Comparison of ENCODE assay signal across 16 cellular contexts in genomic region chr17:50620848-50621247, GRCh38. TPM values are rescaled to one million over a fixed set of nuclear protein-coding genes. Genes with fewer than 3 reads are reported as not detected.
A peak's percentile ranks its signal among the peaks of the same experiment; 100 is the strongest.
DNase-seq lines count a peak whose midpoint lies in the region; ATAC-seq and TF ChIP-seq lines count a peak whose summit lies in the region.
"Had no signal": no experiment of that assay in that cellular context is flagged by ENCODE, and none has a peak within 500 bp of the region (broad histone marks: within the 10 kb centered on the region; RNA-seq: fewer than 3 reads in every experiment).

No MANE protein-coding gene starts in this region.

- no peak for DNase-seq in astrocyte of the spinal cord (ENCODE audit: low read depth, low spot score)
- no peak for DNase-seq in mesenchymal stem cell
- DNase-seq in kidney tubule cell (ENCODE audit: low spot score), result no peak
- DNase-seq in NCI-H1436 (lab: John Stamatoyannopoulos, UW), result no peak
- DNase-seq: activated CD4-positive, alpha-beta T cell treated with anti-CD3 and anti-CD28 coated beads for 36 hours; activated T-cell treated with anti-CD3 and anti-CD28 coated beads, Interleukin-2, amount 50 U/mL, for 48 hours; GF-D8; left ventricle myocardium inferior; naive thymus-derived CD4-positive, alpha-beta T cell; NCI-H2171; OCI-M1 had no signal

- H3K4me3 ChIP-seq in DOHH2 (ENCODE audit: low read length) (no peak overlapping the region), HUES48 (ENCODE audit: low read depth, low read length) (peak overlapping the region; percentile 26; the same call in 1 of the 2 replicates), astrocyte of the spinal cord (ENCODE audit: low read depth, low read length) (no peak overlapping the region), mesenchymal stem cell (ENCODE audit: insufficient read depth in 1 of 2, low read depth in 1 of 2, low read length in 2 of 2) (no peak overlapping the region)
- H3K4me3 ChIP-seq: left ventricle myocardium inferior, skin epidermis had no signal

- no peaks in the 10 kb centered on the region for H3K9me3 ChIP-seq in DOHH2 (ENCODE audit: control insufficient read depth, insufficient read depth, low read length)
- H3K9me3 ChIP-seq in HUES48 (ENCODE audit: control insufficient read depth, insufficient read depth, low read length), result no peaks in the 10 kb centered on the region
- H3K9me3 ChIP-seq in mesenchymal stem cell (ENCODE audit: control insufficient read depth, low read length), result no peaks in the 10 kb centered on the region
- H3K9me3 ChIP-seq: left ventricle myocardium inferior had no signal

- peaks cover 25% of the 10 kb centered on the region for H3K27me3 ChIP-seq in DOHH2 (ENCODE audit: control insufficient read depth, low read length)
- 0 out of 2 replicates have a peak, but pooled peaks cover 4% of the 10 kb centered on the region for H3K27me3 ChIP-seq in HUES48 (ENCODE audit: control insufficient read depth, insufficient read depth, low read length)
- H3K27me3 ChIP-seq in mesenchymal stem cell (ENCODE audit: control insufficient read depth in 1 of 2, insufficient read depth in 1 of 2, low read length in 2 of 2), result peaks cover 0 to 12% of the 10 kb centered on the region in 2 experiments

- peak overlapping the region; percentile 36 for H4K91ac ChIP-seq in mesenchymal stem cell (ENCODE audit: low read length)

- no peak overlapping the region for H3K4ac ChIP-seq in mesenchymal stem cell (ENCODE audit: low read depth in 1 of 2, low read length in 2 of 2)

- H3K79me1 ChIP-seq in mesenchymal stem cell (replicated peaks; ENCODE audit: low read length, poor library complexity, severe bottlenecking), result no peaks in the 10 kb centered on the region

- H2BK5ac ChIP-seq in mesenchymal stem cell (ENCODE audit: low read depth, low read length, poor library complexity, severe bottlenecking), result no peak overlapping the region

- no peak overlapping the region for H3K14ac ChIP-seq in mesenchymal stem cell (ENCODE audit: low read length in 2 of 2)

- TF ChIP-seq CTCF in DOHH2 (IDR thresholded peaks at IDR 0.05; ENCODE audit: low read depth, low read length, poor library complexity, severe bottlenecking) (peak; percentile 42), astrocyte of the spinal cord (IDR thresholded peaks at IDR 0.05; ENCODE audit: low read depth, low read length) (peak; percentile 42)

- H2AK5ac ChIP-seq in mesenchymal stem cell (ENCODE audit: low read length, severe bottlenecking), result no peak overlapping the region

- H3K9ac ChIP-seq in HUES48 (ENCODE audit: low read depth, low read length) (no peak overlapping the region), mesenchymal stem cell (ENCODE audit: low read length) (no peak overlapping the region)

- ATAC-seq in GM21528 (IDR thresholded peaks at IDR 0.05; ENCODE audit: low FRiP score, unreplicated experiment) (no peak), GM21619 (IDR thresholded peaks at IDR 0.05; ENCODE audit: unreplicated experiment) (no peak)
- ATAC-seq: activated CD4-positive, alpha-beta T cell treated with anti-CD3 and anti-CD28 coated beads for 36 hours had no signal

- H3K23ac ChIP-seq in mesenchymal stem cell (ENCODE audit: low read length in 2 of 2), result no peak overlapping the region

- H4K20me1 ChIP-seq in DOHH2 (ENCODE audit: control insufficient read depth, insufficient read depth, low read depth, low read length), result no peaks in the 10 kb centered on the region

- no peak overlapping the region for H3K18ac ChIP-seq in mesenchymal stem cell (ENCODE audit: low read depth in 1 of 2, low read length in 2 of 2)

- no peaks in the 10 kb centered on the region for H3K4me1 ChIP-seq in DOHH2 (ENCODE audit: control insufficient read depth, low read length)
- peaks cover 19% of the 10 kb centered on the region; the same call in 1 of the 2 replicates for H3K4me1 ChIP-seq in HUES48 (ENCODE audit: control insufficient read depth, insufficient read depth, low read length)
- H3K4me1 ChIP-seq in mesenchymal stem cell (ENCODE audit: control insufficient read depth, insufficient read depth, low read depth, low read length), result peaks cover 21% of the 10 kb centered on the region

- no peak overlapping the region for H2BK120ac ChIP-seq in mesenchymal stem cell (ENCODE audit: low read depth, low read length)

- H4K8ac ChIP-seq in mesenchymal stem cell (ENCODE audit: low read length), result no peak overlapping the region

- H3K9me2 ChIP-seq in DOHH2 (replicated peaks; ENCODE audit: control insufficient read depth, low read length), result no peaks in the 10 kb centered on the region

- H3K27ac ChIP-seq in DOHH2 (ENCODE audit: low read depth, low read length) (no peak overlapping the region), HUES48 (ENCODE audit: low read depth, low read length) (no peak overlapping the region), mesenchymal stem cell (ENCODE audit: low read length, poor library complexity, severe bottlenecking) (no peak overlapping the region)
- H3K27ac ChIP-seq: left ventricle myocardium inferior, skin epidermis had no signal

- no peaks in the 10 kb centered on the region for H3K79me2 ChIP-seq in DOHH2 (ENCODE audit: control insufficient read depth, low read length)

- 49% methylated on average over 17 of the region's 17 CpGs for WGBS in mesenchymal stem cell

- H2BK15ac ChIP-seq in mesenchymal stem cell (ENCODE audit: low read depth, poor library complexity, severe bottlenecking), result no peak overlapping the region

- H3K36me3 ChIP-seq in DOHH2 (ENCODE audit: control insufficient read depth, low read length) (no peaks in the 10 kb centered on the region), HUES48 (ENCODE audit: control insufficient read depth, insufficient read depth, low read length) (no peaks in the 10 kb centered on the region), mesenchymal stem cell (ENCODE audit: control insufficient read depth in 1 of 2, insufficient read depth in 2 of 2, low read depth in 1 of 2, low read length in 2 of 2) (no peaks in the 10 kb centered on the region)
- H3K36me3 ChIP-seq: left ventricle myocardium inferior had no signal

- H2BK12ac ChIP-seq in mesenchymal stem cell (ENCODE audit: low read length in 2 of 2), result peak overlapping the region in 1 of 2 experiments; percentile 81

- no peak overlapping the region for H3K4me2 ChIP-seq in DOHH2 (ENCODE audit: low read length)
- H3K4me2 ChIP-seq in mesenchymal stem cell (ENCODE audit: low read length, poor library complexity, severe bottlenecking), result no peak overlapping the region

- no peaks in the 10 kb centered on the region for H3F3A ChIP-seq in DOHH2 (ENCODE audit: control insufficient read depth, insufficient read depth)

- in situ Hi-C loops in astrocyte of the spinal cord (cut with HindIII; ENCODE audit: low sequenced_read_pairs), result no loop called here

- H2AFZ ChIP-seq in mesenchymal stem cell (ENCODE audit: low read depth, low read length), result peak overlapping the region; percentile 16

RNA-seq across cellular contexts. Expression of gene ABCC3, which starts 13.8 kb away (rescaled TPM):
- 2.5 TPM for polyA plus RNA-seq in mesenchymal stem cell (2013, experiment 1 of 2)
- 2.5 TPM for polyA plus RNA-seq in mesenchymal stem cell (2013, experiment 2 of 2)
- polyA plus RNA-seq: naive thymus-derived CD4-positive, alpha-beta T cell had no signal
